ENCODE assay signal across 17 cellular contexts in the genomic region with DNA sequence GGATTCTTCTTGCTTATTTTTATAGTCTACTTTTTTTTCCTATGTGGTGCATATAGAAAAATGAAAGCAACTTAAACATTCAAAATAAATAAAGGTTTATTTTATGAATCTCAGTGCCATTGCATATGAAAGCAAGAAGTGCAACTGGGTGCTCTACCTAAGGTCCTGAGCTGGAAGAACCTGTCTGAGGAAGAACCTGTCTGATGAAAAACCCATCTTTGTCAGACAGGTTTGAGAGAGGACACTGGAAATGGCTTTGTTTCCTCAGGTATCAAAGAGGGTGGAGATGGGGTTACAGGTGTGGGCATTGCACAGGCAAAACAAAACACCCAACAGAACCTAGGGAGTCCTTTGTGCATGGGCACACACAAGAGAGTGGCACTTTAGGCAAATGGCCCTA. TPM values are rescaled to one million over a fixed set of nuclear protein-coding genes. Genes with fewer than 3 reads are reported as not detected.
"Had no signal": no experiment of that assay in that cellular context is flagged by ENCODE, and none has a peak within 500 bp of the region (broad histone marks: within the 10 kb centered on the region; RNA-seq: fewer than 3 reads in every experiment).

No MANE protein-coding gene starts in this region.

- H3K4me3 ChIP-seq: gastroesophageal sphincter, heart right ventricle, lung, psoas muscle, testis had no signal

- H3K36me3 ChIP-seq: brain microvascular endothelial cell, gastroesophageal sphincter, heart right ventricle had no signal

- DNase-seq: activated CD4-positive, alpha-beta T cell treated with anti-CD3 and anti-CD28 coated beads, Interleukin-2, amount 10 ng/mL, durations not matched to agents 7 days and 5 days; activated CD4-positive, CD25-positive, alpha-beta regulatory T cell; activated naive CD8-positive, alpha-beta T cell treated with anti-CD3 and anti-CD28 coated beads, Interleukin-2, amount 10 ng/mL, durations not matched to agents 7 days and 5 days; brain microvascular endothelial cell; cerebellar nuclear complex; effector memory CD4-positive, alpha-beta T cell; heart right ventricle; midbrain; psoas muscle; stimulated activated naive CD8-positive, alpha-beta T cell treated with anti-CD3 and anti-CD28 coated beads, Interleukin-15, amount 100 ng/mL, for 72 hours; testis had no signal

- ATAC-seq: gastroesophageal sphincter; heart right ventricle; psoas muscle; sciatic nerve; stimulated activated naive CD8-positive, alpha-beta T cell treated with anti-CD3 and anti-CD28 coated beads, Interleukin-15, amount 100 ng/mL, for 72 hours had no signal

- H3K27me3 ChIP-seq: brain microvascular endothelial cell, heart right ventricle, testis had no signal

- H3K9me3 ChIP-seq: gastroesophageal sphincter, psoas muscle, testis had no signal

- H3K4me1 ChIP-seq: gastroesophageal sphincter, heart right ventricle, psoas muscle, testis had no signal

- H3K27ac ChIP-seq: brain microvascular endothelial cell, gastroesophageal sphincter, heart right ventricle, psoas muscle, testis had no signal

RNA-seq across cellular contexts. Expression of gene SLC10A1, which starts 57.6 kb away (rescaled TPM):
- total RNA-seq: activated CD4-positive, alpha-beta T cell treated with anti-CD3 and anti-CD28 coated beads, Interleukin-2, amount 10 ng/mL, durations not matched to agents 7 days and 5 days; activated naive CD8-positive, alpha-beta T cell treated with anti-CD3 and anti-CD28 coated beads, Interleukin-2, amount 10 ng/mL, durations not matched to agents 7 days and 5 days; activated T-helper 1 cell treated with anti-CD3 and anti-CD28 coated beads, Interleukin-12 subunit alpha, Interleukin-12 subunit beta, Interleukin-2, Interleukin-4 antibody, amounts not matched to agents 30 ng/mL and 10 ng/mL and 1 ng/mL, durations not matched to agents 14 hours and 24 hours and 36 hours; gastroesophageal sphincter; heart right ventricle; lung; myocyte; omental fat pad; psoas muscle; sciatic nerve; testis had no signal
